Comparison of ENCODE assay signal across 3 cellular contexts in the genomic region with DNA sequence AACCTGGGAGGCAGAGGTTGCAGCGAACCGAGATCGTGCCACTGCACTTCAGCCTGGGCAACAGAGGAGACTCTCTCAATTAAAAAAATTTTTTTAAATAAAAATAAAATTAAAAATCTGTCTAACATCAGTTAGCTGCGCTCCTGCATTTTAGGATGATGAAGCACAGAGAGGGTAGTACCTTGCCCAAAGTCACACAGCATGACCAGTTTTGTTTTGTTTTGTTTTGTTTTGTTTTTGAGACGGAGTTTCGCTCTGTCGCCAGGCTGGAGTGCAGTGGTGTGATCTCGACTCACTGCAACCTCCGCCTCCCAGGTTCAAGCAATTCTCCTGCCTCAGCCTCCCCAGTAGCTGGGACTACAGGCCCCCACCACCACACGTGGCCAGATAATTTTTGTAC.
TF ChIP-seq lines count a peak whose summit lies in the region.

No MANE protein-coding gene starts in this region.

TF ChIP-seq in HEK293, 187 proteins besides CTCF, POLR2A, EP300 and RAD21:
- TF ChIP-seq ZNF768 (tag by site-specific recombination; IDR thresholded peaks at IDR 0.05), result peak; percentile 83

TF ChIP-seq in K562, 482 proteins besides CTCF, POLR2A, EP300 and RAD21:
- peak; percentile 59; the same call in 1 of the 2 replicates for TF ChIP-seq ADNP (tag; IDR thresholded peaks at IDR 0.05)
- peak; percentile 95 for TF ChIP-seq SMARCA5 (IDR thresholded peaks at IDR 0.05)
- TF ChIP-seq RCOR1 (IDR thresholded peaks at IDR 0.05; ENCODE audit: borderline replicate concordance in 1 of 2, low read depth in 2 of 2, low read length in 2 of 2), result 0 out of 4 replicates have a peak, but pooled peaks of 1 of the 2 experiments have one; percentile 25
- peak; percentile 64 to 72 for TF ChIP-seq KDM1A (IDR thresholded peaks at IDR 0.05)
- TF ChIP-seq HDAC2 (IDR thresholded peaks at IDR 0.05), result peak; percentile 49; the same call in 1 of the 2 replicates
- peak; percentile 98 for TF ChIP-seq BCOR (IDR thresholded peaks at IDR 0.05)
- TF ChIP-seq RBM25 (IDR thresholded peaks at IDR 0.05; ENCODE audit: low read depth, low read length, severe bottlenecking), result peak; percentile 95
- peak; percentile 87 for TF ChIP-seq ZFP36 (IDR thresholded peaks at IDR 0.05; ENCODE audit: low read depth, low read length, partially characterized antibody)

TF ChIP-seq in HepG2, 621 proteins besides CTCF, POLR2A, EP300 and RAD21:
- 0 out of 2 replicates have a peak, but pooled peaks have one; percentile 15 for TF ChIP-seq ZMYM3 (CRISPR knock-in tag; IDR thresholded peaks at IDR 0.05)
- TF ChIP-seq ZNF768 (CRISPR knock-in tag; IDR thresholded peaks at IDR 0.05), result peak; percentile 94
